32 cellular contexts compared by ENCODE assay signal in genomic region chr12:77357654-77358053, GRCh38.
"Had no signal": no experiment of that assay in that cellular context is flagged by ENCODE, and none has a peak within 500 bp of the region (broad histone marks: within the 10 kb centered on the region; RNA-seq: fewer than 3 reads in every experiment).

No MANE protein-coding gene starts in this region.

- H3K9me3 ChIP-seq: adrenal gland, body of pancreas, breast epithelium had no signal

- H3K4me3 Mint-ChIP-seq: activated B cell treated with CpG ODN at 0.5 μM for 24 hours; activated CD4-positive, alpha-beta memory T cell treated with anti-CD3 and anti-CD28 coated beads for 36 hours; activated CD4-positive, alpha-beta T cell treated with anti-CD3 and anti-CD28 coated beads, Interleukin-2, amount 10 ng/mL, durations not matched to agents 24 days and 14 days; activated CD8-positive, alpha-beta T cell treated with anti-CD3 and anti-CD28 coated beads for 36 hours; activated naive CD4-positive, alpha-beta T cell treated with anti-CD3 and anti-CD28 coated beads for 36 hours; activated naive CD8-positive, alpha-beta T cell treated with anti-CD3 and anti-CD28 coated beads for 36 hours; activated T-cell treated with anti-CD3 and anti-CD28 coated beads, Interleukin-2, amount 50 U/mL, for 4 hours; activated T-cell treated with anti-CD3 and anti-CD28 coated beads, Interleukin-2, amount 50 U/mL, for 72 hours; activated T-helper 1 cell treated with anti-CD3 and anti-CD28 coated beads, Interleukin-12 subunit alpha, Interleukin-12 subunit beta, Interleukin-2, Interleukin-4 antibody, amounts not matched to agents 30 ng/mL and 10 ng/mL and 1 ng/mL, durations not matched to agents 14 hours and 24 hours and 36 hours; activated T-helper 17 cell treated with anti-CD3 and anti-CD28 coated beads, Interleukin-2, amount 50 U/mL, for 72 hours; T-helper 2 cell treated with Interferon-gamma antibody and Interleukin-4, amounts not matched to agents 5 μg/mL and 100 μg/mL, for 36 hours had no signal

- H3K27me3 Mint-ChIP-seq: activated B cell treated with CpG ODN at 0.5 μM for 24 hours; activated CD4-positive, alpha-beta memory T cell treated with anti-CD3 and anti-CD28 coated beads for 36 hours; activated CD4-positive, alpha-beta T cell treated with anti-CD3 and anti-CD28 coated beads, Interleukin-2, amount 10 ng/mL, durations not matched to agents 24 days and 14 days; activated CD8-positive, alpha-beta T cell treated with anti-CD3 and anti-CD28 coated beads for 36 hours; activated naive CD8-positive, alpha-beta T cell treated with anti-CD3 and anti-CD28 coated beads for 36 hours; activated T-helper 17 cell treated with anti-CD3 and anti-CD28 coated beads, Interleukin-2, amount 50 U/mL, for 72 hours had no signal

- H3K4me3 ChIP-seq: adrenal gland, body of pancreas, breast epithelium had no signal

- H3K4me1 Mint-ChIP-seq: activated B cell treated with CpG ODN at 0.5 μM for 24 hours; activated CD4-positive, alpha-beta T cell treated with anti-CD3 and anti-CD28 coated beads, Interleukin-2, amount 10 ng/mL, durations not matched to agents 24 days and 14 days; activated naive CD8-positive, alpha-beta T cell treated with anti-CD3 and anti-CD28 coated beads for 36 hours; activated T-helper 17 cell treated with anti-CD3 and anti-CD28 coated beads, Interleukin-2, amount 50 U/mL, for 72 hours had no signal

- H3K36me3 Mint-ChIP-seq: activated CD4-positive, alpha-beta memory T cell treated with anti-CD3 and anti-CD28 coated beads for 36 hours; activated naive CD4-positive, alpha-beta T cell treated with anti-CD3 and anti-CD28 coated beads, Interleukin-2, amount 50 U/mL, for 72 hours; activated naive CD8-positive, alpha-beta T cell treated with anti-CD3 and anti-CD28 coated beads for 36 hours had no signal

- H3K9me3 Mint-ChIP-seq: activated B cell treated with CpG ODN at 0.5 μM for 24 hours; activated CD4-positive, alpha-beta memory T cell treated with anti-CD3 and anti-CD28 coated beads for 36 hours; activated CD4-positive, alpha-beta T cell treated with anti-CD3 and anti-CD28 coated beads, Interleukin-2, amount 10 ng/mL, durations not matched to agents 24 days and 14 days; activated CD8-positive, alpha-beta T cell treated with anti-CD3 and anti-CD28 coated beads for 36 hours; activated naive CD4-positive, alpha-beta T cell treated with anti-CD3 and anti-CD28 coated beads for 36 hours; activated naive CD8-positive, alpha-beta T cell treated with anti-CD3 and anti-CD28 coated beads for 36 hours; activated T-cell treated with anti-CD3 and anti-CD28 coated beads, Interleukin-2, amount 50 U/mL, for 4 hours; activated T-cell treated with anti-CD3 and anti-CD28 coated beads, Interleukin-2, amount 50 U/mL, for 72 hours; activated T-helper 1 cell treated with anti-CD3 and anti-CD28 coated beads, Interleukin-12 subunit alpha, Interleukin-12 subunit beta, Interleukin-2, Interleukin-4 antibody, amounts not matched to agents 30 ng/mL and 10 ng/mL and 1 ng/mL, durations not matched to agents 14 hours and 24 hours and 36 hours; T-helper 2 cell treated with Interferon-gamma antibody and Interleukin-4, amounts not matched to agents 5 μg/mL and 100 μg/mL, for 36 hours had no signal

- H3K27ac Mint-ChIP-seq: activated B cell treated with CpG ODN at 0.5 μM for 24 hours; activated CD4-positive, alpha-beta memory T cell treated with anti-CD3 and anti-CD28 coated beads for 36 hours; activated CD4-positive, alpha-beta T cell treated with anti-CD3 and anti-CD28 coated beads, Interleukin-2, amount 10 ng/mL, durations not matched to agents 24 days and 14 days; activated CD8-positive, alpha-beta T cell treated with anti-CD3 and anti-CD28 coated beads for 36 hours; activated naive CD4-positive, alpha-beta T cell treated with anti-CD3 and anti-CD28 coated beads for 36 hours; activated naive CD4-positive, alpha-beta T cell treated with anti-CD3 and anti-CD28 coated beads, Interleukin-2, amount 50 U/mL, for 72 hours; activated naive CD8-positive, alpha-beta T cell treated with anti-CD3 and anti-CD28 coated beads for 36 hours; activated T-cell treated with anti-CD3 and anti-CD28 coated beads, Interleukin-2, amount 50 U/mL, for 72 hours; activated T-helper 1 cell treated with anti-CD3 and anti-CD28 coated beads, Interleukin-12 subunit alpha, Interleukin-12 subunit beta, Interleukin-2, Interleukin-4 antibody, amounts not matched to agents 30 ng/mL and 10 ng/mL and 1 ng/mL, durations not matched to agents 14 hours and 24 hours and 36 hours; activated T-helper 17 cell treated with anti-CD3 and anti-CD28 coated beads, Interleukin-2, amount 50 U/mL, for 72 hours; T-helper 2 cell treated with Interferon-gamma antibody and Interleukin-4, amounts not matched to agents 5 μg/mL and 100 μg/mL, for 36 hours had no signal

- H3K27me3 ChIP-seq: adrenal gland, body of pancreas, breast epithelium had no signal

- H3K36me3 ChIP-seq: adrenal gland, breast epithelium had no signal

- ATAC-seq: activated CD8-positive, alpha-beta T cell treated with anti-CD3 and anti-CD28 coated beads for 36 hours; activated naive CD4-positive, alpha-beta T cell treated with anti-CD3 and anti-CD28 coated beads, Interleukin-2, amount 50 U/mL, for 72 hours; activated T-cell treated with anti-CD3 and anti-CD28 coated beads, Interleukin-2, amount 50 U/mL, for 4 hours; activated T-cell treated with anti-CD3 and anti-CD28 coated beads, Interleukin-2, amount 50 U/mL, for 72 hours; activated T-helper 17 cell treated with anti-CD3 and anti-CD28 coated beads, Interleukin-2, amount 50 U/mL, for 72 hours; body of pancreas had no signal

- DNase-seq: activated B cell treated with CpG ODN at 0.5 μM for 24 hours; activated CD4-positive, alpha-beta memory T cell treated with anti-CD3 and anti-CD28 coated beads for 36 hours; activated CD4-positive, alpha-beta T cell treated with anti-CD3 and anti-CD28 coated beads for 4 hours; activated CD4-positive, alpha-beta T cell treated with anti-CD3 and anti-CD28 coated beads, Interleukin-2, amount 10 ng/mL, durations not matched to agents 24 days and 14 days; activated CD4-positive, alpha-beta T cell treated with anti-CD3 and anti-CD28 coated beads, Interleukin-2, amount 50 U/mL, for 1 hour; activated CD4-positive, alpha-beta T cell treated with anti-CD3 and anti-CD28 coated beads, Interleukin-2, amount 50 U/mL, for 4 hours; activated CD4-positive, CD25-positive, alpha-beta regulatory T cell treated with anti-CD3 and anti-CD28 coated beads, Interleukin-2, amount 50 U/mL, for 72 hours; activated CD8-positive, alpha-beta memory T cell treated with anti-CD3 and anti-CD28 coated beads, Interleukin-2, amount 50 U/mL, for 4 hours; activated CD8-positive, alpha-beta T cell treated with anti-CD3 and anti-CD28 coated beads for 36 hours; activated effector memory CD4-positive, alpha-beta T cell treated with anti-CD3 and anti-CD28 coated beads, Interleukin-2, amount 50 U/mL, for 16 hours; activated gamma-delta T cell treated with Interleukin-2 at 50 U/mL for 16 hours; activated naive CD4-positive, alpha-beta T cell; activated naive CD4-positive, alpha-beta T cell treated with anti-CD3 and anti-CD28 coated beads for 36 hours; activated naive CD4-positive, alpha-beta T cell treated with anti-CD3 and anti-CD28 coated beads, Interleukin-2, amount 50 U/mL, for 16 hours; activated naive CD8-positive, alpha-beta T cell treated with anti-CD3 and anti-CD28 coated beads for 36 hours; activated T-cell treated with anti-CD3 and anti-CD28 coated beads for 4 hours; activated T-cell treated with anti-CD3 and anti-CD28 coated beads, Interleukin-2, amount 50 U/mL, for 1 hour; activated T-cell treated with anti-CD3 and anti-CD28 coated beads, Interleukin-2, amount 50 U/mL, for 4 hours; activated T-cell treated with anti-CD3 and anti-CD28 coated beads, Interleukin-2, amount 50 U/mL, for 72 hours; adrenal gland; amniotic stem cell; aorta; body of pancreas; central memory CD4-positive, alpha-beta T cell; T-helper 2 cell; T-helper 9 cell had no signal

- H3K27ac ChIP-seq: adrenal gland, body of pancreas, breast epithelium, VCaP had no signal

- H3K4me1 ChIP-seq: adrenal gland, body of pancreas, breast epithelium had no signal
